Comparison of ENCODE assay signal across 11 cellular contexts in the genomic region with DNA sequence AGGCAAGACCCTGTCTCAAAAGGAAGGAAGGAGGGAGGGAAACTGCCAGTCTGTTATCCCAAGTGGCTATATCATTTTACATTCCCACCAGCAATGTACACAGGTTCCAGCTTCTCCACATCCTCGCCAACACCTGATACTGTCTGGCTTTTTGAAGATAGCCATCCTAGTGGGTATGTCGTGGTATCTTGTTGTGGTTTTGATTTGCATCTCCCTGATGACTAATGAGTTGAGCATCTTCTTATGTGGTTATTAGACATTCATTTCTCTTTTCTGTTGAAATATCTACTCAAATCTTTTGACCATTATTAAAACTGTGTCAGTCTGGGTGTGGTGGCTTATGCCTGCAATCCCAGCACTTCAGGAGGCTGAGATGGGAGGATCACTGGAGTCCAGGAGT. TPM values are rescaled to one million over a fixed set of nuclear protein-coding genes. Genes with fewer than 3 reads are reported as not detected.
DNase-seq lines count a peak whose midpoint lies in the region; ATAC-seq, FAIRE-seq and TF ChIP-seq lines count a peak whose summit lies in the region.
"Had no signal": no experiment of that assay in that cellular context is flagged by ENCODE, and none has a peak within 500 bp of the region (broad histone marks: within the 10 kb centered on the region; RNA-seq: fewer than 3 reads in every experiment).

No MANE protein-coding gene starts in this region.

- no peak overlapping the region for H3K27ac ChIP-seq in mammary epithelial cell (ENCODE audit: insufficient read depth, low read depth, low read length)
- H3K27ac ChIP-seq: skin epidermis had no signal

- in situ Hi-C loops in ACHN (cut with HindIII; ENCODE audit: low pct_ligation_motif_present, low pct_unique_long_range_greater_than_20kb, low sequenced_read_pairs): no loop called here
- in situ Hi-C loops in mammary epithelial cell (cut with MboI; ENCODE audit: low sequenced_read_pairs in 2 of 2): no loop called here

- H3K4me1 ChIP-seq in mammary epithelial cell (ENCODE audit: insufficient read depth, low read length): no peaks in the 10 kb centered on the region

- H4K20me1 ChIP-seq in mammary epithelial cell (ENCODE audit: insufficient read depth, low read length): no peaks in the 10 kb centered on the region

- no peaks in the 10 kb centered on the region for H3K79me2 ChIP-seq in mammary epithelial cell (ENCODE audit: insufficient read depth, low read length)

- H3K4me2 ChIP-seq in mammary epithelial cell (ENCODE audit: insufficient read depth, low read depth, low read length): no peak overlapping the region

- DNase-seq in ACHN: peak; percentile 53
- DNase-seq in HTR-8/SVneo (ENCODE audit: insufficient read length, low spot score): peak; percentile 17
- peak; percentile 85 for DNase-seq in mammary epithelial cell
- no peak for DNase-seq in GM10266 (ENCODE audit: extremely low spot score)
- DNase-seq in GM19239 (ENCODE audit: insufficient read length, low spot score): no peak
- DNase-seq in left cardiac atrium: no peak
- DNase-seq: NCI-H2081; stimulated activated naive CD4-positive, alpha-beta T cell treated with Interleukin-2 at 50 U/mL for 16 hours had no signal

- no peaks in the 10 kb centered on the region for H3K36me3 ChIP-seq in mammary epithelial cell (ENCODE audit: insufficient read depth, low read length)

- H2AFZ ChIP-seq in mammary epithelial cell (ENCODE audit: low read depth, low read length): no peak overlapping the region

- intact Hi-C loops in mammary epithelial cell (cut with micrococcal nuclease): loop anchor here (2.0 kb wide), 1 partner anchor 42 kb away; no protein-coding TSS in a partner anchor
- intact Hi-C loops in left cardiac atrium (cut with DNase I): no loop called here

- FAIRE-seq in HTR-8/SVneo (lab: Jason Lieb, UNC) (no peak), GM19239 (lab: Jason Lieb, UNC) (no peak)

- dilution Hi-C loops in mammary epithelial cell (cut with HindIII; ENCODE audit: low sequenced_read_pairs): no loop called here

- no peaks in the 10 kb centered on the region for H3K9me3 ChIP-seq in mammary epithelial cell (replicated peaks; ENCODE audit: insufficient read depth, low read length)

- H3K27me3 ChIP-seq in mammary epithelial cell (ENCODE audit: insufficient read depth, low read length): peaks cover 1% of the 10 kb centered on the region

- ATAC-seq in GM19463 (IDR thresholded peaks at IDR 0.05; ENCODE audit: unreplicated experiment): peak; percentile 88
- no peak for ATAC-seq in GM19455 (IDR thresholded peaks at IDR 0.05; ENCODE audit: unreplicated experiment)
- no peak for ATAC-seq in left cardiac atrium

- CTCF ChIA-PET in mammary epithelial cell (lab: Charles Lee; ENCODE audit: low non-redundant PET): interaction anchor here (0.6 kb wide), 1 partner anchor 63 kb away, joined by 3 read pairs; no protein-coding TSS in a partner anchor

- no peak overlapping the region for H3K9ac ChIP-seq in mammary epithelial cell (ENCODE audit: insufficient read depth, low read length)

- BruUV-seq in mammary epithelial cell (replicated peaks; lab: Mats Ljungman, UMichigan): no TSS peak

- no peak overlapping the region for H3K4me3 ChIP-seq in mammary epithelial cell (replicated peaks in 1 of 3; ENCODE audit: insufficient read depth in 1 of 3, low read depth in 2 of 3, low read length in 3 of 3)
- H3K4me3 ChIP-seq: skin epidermis had no signal

- no CpG with 5 or more reads among the region's 2 CpGs for WGBS in mammary epithelial cell (ENCODE audit: low coverage, missing lambda C conversion rate)

- TF ChIP-seq CTCF in mammary epithelial cell (conservative IDR thresholded peaks at IDR 0.05 in 1 of 2, IDR thresholded peaks at IDR 0.05 in 1 of 2; ENCODE audit: extremely low read depth in 1 of 2, insufficient read depth in 1 of 2, low read depth in 1 of 2, low read length in 2 of 2) (no peak), GM10266 (IDR thresholded peaks at IDR 0.05; ENCODE audit: control insufficient read depth, insufficient read depth, low read depth, missing control alignments) (no peak)

RNA-seq across cellular contexts. Expression of a gene that starts 47.9 kb away (rescaled TPM):
- total RNA-seq in mammary epithelial cell (10 to 100 TPM; 42.5 to 53.7 TPM), left cardiac atrium (10 to 100 TPM; 45.4 to 48.0 TPM)
- polyA plus RNA-seq in mammary epithelial cell: 19.7 TPM
- 93.6 TPM for polyA minus RNA-seq in mammary epithelial cell

Comparison
In these comparisons a context has a peak if more than half of its experiments do, and no peak if none do; other contexts are left out.
1. DNase-seq: peak in ACHN (single experiment), HTR-8/SVneo (single experiment) and mammary epithelial cell (single experiment); none in GM10266 (single experiment), GM19239 (single experiment) and left cardiac atrium (single experiment).